ENCODE assay signal across 8 cellular contexts in the genomic region with DNA sequence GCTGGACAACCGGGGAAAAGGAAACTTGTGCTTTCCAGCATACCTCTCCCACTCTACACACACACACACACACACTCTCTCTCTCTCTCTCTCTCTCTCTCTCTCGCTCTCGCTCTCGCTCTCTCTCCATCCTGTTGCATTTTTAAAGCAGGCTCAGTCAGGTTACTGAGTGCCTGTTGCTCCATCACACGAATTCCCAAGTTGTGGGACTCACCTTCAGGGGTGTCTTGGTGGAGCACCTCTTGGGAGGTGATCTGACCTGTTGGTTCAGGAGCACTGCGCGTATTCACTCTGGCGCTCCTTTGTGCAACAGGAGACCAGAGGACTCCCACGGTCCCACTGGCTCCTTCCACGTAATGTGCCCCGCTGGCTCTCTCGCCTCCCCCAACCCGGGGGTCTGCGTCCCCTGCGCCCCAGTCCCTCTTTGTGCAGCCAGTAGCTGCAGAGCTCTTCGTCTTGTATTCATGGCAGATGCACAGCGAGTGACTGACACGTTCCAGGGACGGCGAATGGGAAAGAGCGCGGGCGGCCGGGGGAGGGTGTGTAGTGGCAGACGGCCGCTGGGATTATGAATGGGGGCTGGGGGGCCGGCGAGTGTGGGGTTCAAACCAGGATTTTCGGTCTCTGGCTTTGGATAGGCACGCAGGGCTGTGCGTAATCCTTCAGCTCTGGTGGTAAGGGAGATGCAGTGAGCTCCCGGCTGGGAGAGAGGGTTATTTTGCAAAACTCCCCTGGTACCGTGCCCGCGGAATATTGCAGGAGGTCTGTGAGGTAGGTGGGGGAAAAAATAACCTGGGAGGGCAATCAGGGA. TPM values are rescaled to one million over a fixed set of nuclear protein-coding genes. Genes with fewer than 3 reads are reported as not detected.
DNase-seq lines count a peak whose midpoint lies in the region; ATAC-seq, FAIRE-seq and TF ChIP-seq lines count a peak whose summit lies in the region.

No MANE protein-coding gene starts in this region.

- FAIRE-seq in endothelial cell of umbilical vein (lab: Jason Lieb, UNC) (no peak), small intestine (lab: Jason Lieb, UNC) (no peak)

- TF ChIP-seq POLR2A in endothelial cell of umbilical vein (IDR thresholded peaks at IDR 0.05; ENCODE audit: low read depth, low read length) = no peak

- TF ChIP-seq CTCF in endothelial cell of umbilical vein (IDR thresholded peaks at IDR 0.05; ENCODE audit: extremely low read depth in 1 of 2, insufficient read depth in 1 of 2, low read depth in 1 of 2, low read length in 2 of 2) = no peak

- peak overlapping the region; percentile 57 for H3K4me2 ChIP-seq in endothelial cell of umbilical vein (ENCODE audit: insufficient read depth, low read length)

- H3K36me3 ChIP-seq in HUES6 (ENCODE audit: control insufficient read depth, insufficient read depth, low read length) (no peaks in the 10 kb centered on the region), endothelial cell of umbilical vein (ENCODE audit: control insufficient read depth in 2 of 2, extremely low read depth in 1 of 2, insufficient read depth in 2 of 2, low read length in 2 of 2) (no peaks in the 10 kb centered on the region), muscle layer of duodenum (ENCODE audit: control insufficient read depth in 1 of 2, insufficient read depth in 2 of 2, low read length in 2 of 2) (no peaks in the 10 kb centered on the region), small intestine (ENCODE audit: control insufficient read depth in 2 of 2, insufficient read depth in 2 of 2, low read length in 2 of 2) (no peaks in the 10 kb centered on the region)

- H3K4me1 ChIP-seq in HUES6 (ENCODE audit: control insufficient read depth, insufficient read depth, low read length) (peaks cover 10% of the 10 kb centered on the region; the same call in 1 of the 2 replicates), endothelial cell of umbilical vein (ENCODE audit: control insufficient read depth, extremely low read depth, insufficient read depth, low read length) (peaks cover 13% of the 10 kb centered on the region), muscle layer of duodenum (ENCODE audit: control insufficient read depth in 1 of 2, insufficient read depth in 2 of 2, low read length in 2 of 2) (peaks cover 0 to 15% of the 10 kb centered on the region in 2 donors), small intestine (ENCODE audit: control insufficient read depth in 2 of 2, insufficient read depth in 1 of 2, low read depth in 1 of 2, low read length in 1 of 2) (no peaks in the 10 kb centered on the region)

- H3K27me3 ChIP-seq in HUES6 (ENCODE audit: control insufficient read depth, insufficient read depth, low read length) = peaks cover 69% of the 10 kb centered on the region
- H3K27me3 ChIP-seq in endothelial cell of umbilical vein (ENCODE audit: control insufficient read depth in 2 of 2, insufficient read depth in 2 of 2, low read length in 2 of 2) = peaks cover 20 to 39% of the 10 kb centered on the region in 2 experiments
- H3K27me3 ChIP-seq in muscle layer of duodenum (ENCODE audit: low read depth, low read length) = no peaks in the 10 kb centered on the region
- peaks cover 6 to 12% of the 10 kb centered on the region in 2 donors for H3K27me3 ChIP-seq in small intestine (ENCODE audit: control insufficient read depth in 2 of 2, insufficient read depth in 2 of 2, low read length in 2 of 2)

- 13 to 22% (median 15%) methylated on average over 34 to 35 of the region's 35 CpGs for WGBS in small intestine, 3 donors

- H3K4me3 ChIP-seq in HUES6 (ENCODE audit: low read depth, low read length) = peak overlapping the region; percentile 70
- peak overlapping the region; percentile 22 to 57 (median 24) for H3K4me3 ChIP-seq in endothelial cell of umbilical vein (replicated peaks in 1 of 3; ENCODE audit: insufficient read depth in 1 of 3, low read depth in 1 of 3, low read length in 3 of 3)
- H3K4me3 ChIP-seq in muscle layer of duodenum (ENCODE audit: low read depth in 1 of 2, low read length in 2 of 2) = peak overlapping the region; percentile 26 to 57
- H3K4me3 ChIP-seq in small intestine (ENCODE audit: low read depth in 1 of 2, low read length in 2 of 2) = no peak overlapping the region

- ATAC-seq in HG02798 (IDR thresholded peaks at IDR 0.05; ENCODE audit: poor library complexity, unreplicated experiment) = no peak

- dilution Hi-C loops in endothelial cell of umbilical vein (cut with MboI; ENCODE audit: extremely low pct_ligation_motif_present, low sequenced_read_pairs) = no loop called here

- no peaks in the 10 kb centered on the region for H3K79me2 ChIP-seq in endothelial cell of umbilical vein (ENCODE audit: control insufficient read depth, insufficient read depth, low read length)

- peaks cover 4% of the 10 kb centered on the region; the same call in 1 of the 2 replicates for H3K9me3 ChIP-seq in HUES6 (ENCODE audit: control insufficient read depth, insufficient read depth, low read depth, low read length)
- H3K9me3 ChIP-seq in endothelial cell of umbilical vein (replicated peaks; ENCODE audit: control insufficient read depth, insufficient read depth, low read length) = no peaks in the 10 kb centered on the region
- peaks cover 0 to 10% of the 10 kb centered on the region in 2 donors for H3K9me3 ChIP-seq in muscle layer of duodenum (ENCODE audit: control insufficient read depth in 1 of 2, low read length in 2 of 2)
- H3K9me3 ChIP-seq in small intestine (ENCODE audit: control insufficient read depth, low read depth) = no peaks in the 10 kb centered on the region

- H3K9ac ChIP-seq in HUES6 (ENCODE audit: low read length) = no peak overlapping the region
- H3K9ac ChIP-seq in endothelial cell of umbilical vein (replicated peaks; ENCODE audit: extremely low read depth, insufficient read depth, low read length) = no peak overlapping the region

- no peaks in the 10 kb centered on the region for H3K9me1 ChIP-seq in endothelial cell of umbilical vein (replicated peaks; ENCODE audit: control insufficient read depth, extremely low read depth, insufficient read depth, low read length)

- intact Hi-C loops in endothelial cell of umbilical vein (cut with micrococcal nuclease) = loop anchor here (10.0 kb wide), 1 partner anchor 367 kb away; the partner anchor contains the start of genes LEPR and LEPROT

- no peaks in the 10 kb centered on the region for H4K20me1 ChIP-seq in endothelial cell of umbilical vein (replicated peaks; ENCODE audit: control insufficient read depth, extremely low read depth, insufficient read depth, low read length)

- peak overlapping the region; percentile 69 for H2AFZ ChIP-seq in endothelial cell of umbilical vein (ENCODE audit: low read depth, low read length)

- DNase-seq in AG08395 (ENCODE audit: low spot score) = peak; percentile 22
- no peak for DNase-seq in endothelial cell of umbilical vein (ENCODE audit: low read depth, low spot score)
- DNase-seq in small intestine = no peak
- DNase-seq in NCI-H187 (lab: John Stamatoyannopoulos, UW) = no peak
- DNase-seq in medulla oblongata (ENCODE audit: extremely low spot score) = no peak

- no TSS peak for BruUV-seq in endothelial cell of umbilical vein (replicated peaks; lab: Mats Ljungman, UMichigan)

- CTCF ChIA-PET in endothelial cell of umbilical vein (lab: Charles Lee) = interaction anchor here (1.3 to 1.6 kb wide), 2 partner anchors 20 to 36 kb away, joined by 3 to 7 read pairs; no protein-coding TSS in a partner anchor

- POLR2A ChIA-PET in endothelial cell of umbilical vein (lab: Charles Lee) = no interaction called here

- H3K27ac ChIP-seq in HUES6 (ENCODE audit: low read depth, low read length) (no peak overlapping the region), endothelial cell of umbilical vein (ENCODE audit: insufficient read depth, low read depth, low read length) (no peak overlapping the region), muscle layer of duodenum (ENCODE audit: low read length) (no peak overlapping the region), small intestine (ENCODE audit: low read depth in 1 of 2, low read length in 1 of 2) (no peak overlapping the region)

TF ChIP-seq in endothelial cell of umbilical vein, 7 proteins besides CTCF, POLR2A, EP300 and RAD21:
- no peak for TF ChIP-seq EZH2 (IDR thresholded peaks at IDR 0.05; ENCODE audit: borderline replicate concordance, low read depth, low read length, severe bottlenecking)
- TF ChIP-seq FOS (IDR thresholded peaks at IDR 0.05; ENCODE audit: borderline replicate concordance, insufficient read depth, low read length) = no peak
- TF ChIP-seq MAX (IDR thresholded peaks at IDR 0.05; ENCODE audit: insufficient read depth, insufficient read length) = no peak
- TF ChIP-seq GATA2 (IDR thresholded peaks at IDR 0.05; ENCODE audit: insufficient read depth, insufficient read length, low read depth, low read length) = no peak
- TF ChIP-seq POLR2AphosphoS5 (IDR thresholded peaks at IDR 0.05; ENCODE audit: insufficient read depth, low read depth, low read length) = no peak
- TF ChIP-seq MYC (IDR thresholded peaks at IDR 0.05; ENCODE audit: low read depth, low read length) = no peak
- no peak for TF ChIP-seq JUN (IDR thresholded peaks at IDR 0.05; ENCODE audit: borderline replicate concordance, insufficient read depth, insufficient read length, low read depth)

RNA-seq across cellular contexts. Expression of gene PDE4B, which starts 0.6 kb away (rescaled TPM):
- total RNA-seq in endothelial cell of umbilical vein = 69.8 and 72.1 TPM in 2 replicates
- polyA plus RNA-seq in endothelial cell of umbilical vein = 48.5 and 63.5 TPM in 2 replicates
- polyA plus RNA-seq in endothelial cell of umbilical vein (2011; cell fraction: cytosol; rRNA removed) = 50.1 and 54.3 TPM in 2 replicates
- polyA plus RNA-seq in endothelial cell of umbilical vein (2011; cell fraction: nucleus; rRNA removed) = 129 and 156 TPM in 2 replicates
- polyA plus RNA-seq in endothelial cell of umbilical vein (2012) = 60.6 and 70.2 TPM in 2 replicates
- polyA minus RNA-seq in endothelial cell of umbilical vein = 120 and 127 TPM in 2 replicates
- not detected for polyA minus RNA-seq in endothelial cell of umbilical vein (2011; cell fraction: cytosol; rRNA and poly(A)+ RNA removed)
- 249 and 261 TPM in 2 replicates for polyA minus RNA-seq in endothelial cell of umbilical vein (2011; cell fraction: nucleus; rRNA and poly(A)+ RNA removed)
- polyA plus RNA-seq in small intestine = 1 to 10 TPM; 1.1 to 5.2 (median 3.0) TPM

Comparison
In these comparisons a context has a peak if more than half of its experiments do, and no peak if none do; other contexts are left out.
1. H3K4me3 ChIP-seq: peak in HUES6 (single experiment), endothelial cell of umbilical vein (3 of 3) and muscle layer of duodenum (2 of 2); none in small intestine (0 of 2).
2. RNA of gene PDE4B, which starts 0.6 kb away (polyA plus RNA-seq): 48.5 to 156 TPM in endothelial cell of umbilical vein; 1.1 to 5.2 TPM in small intestine; every median in the first group is over 4 times any median in the second.